In genomic region chr20:34954905-34955231, GRCh38 we compare ENCODE assay signal across 8 cellular contexts. TPM values are rescaled to one million over a fixed set of nuclear protein-coding genes. Genes with fewer than 3 reads are reported as not detected.
DNase-seq lines count a peak whose midpoint lies in the region; ATAC-seq, FAIRE-seq and TF ChIP-seq lines count a peak whose summit lies in the region.

No MANE protein-coding gene starts in this region.

- no peaks in the 10 kb centered on the region for H3K9me1 ChIP-seq in K562 (ENCODE audit: control insufficient read depth, insufficient read depth, low read length)

- CTCF ChIA-PET in K562 (lab: Yijun Ruan, JAX; ENCODE audit: low intra/inter-chr PET ratio) = interaction anchor here (1.9 kb wide), 1 partner anchor 81 kb away, joined by 5 read pairs; no protein-coding TSS in a partner anchor

- peaks cover 15% of the 10 kb centered on the region for H3K36me3 Mint-ChIP-seq in T-helper 2 cell treated with Interferon-gamma antibody and Interleukin-4, amounts not matched to agents 5 μg/mL and 100 μg/mL, for 36 hours (ENCODE audit: low read depth)

- no peaks in the 10 kb centered on the region for H3K9me3 Mint-ChIP-seq in T-helper 2 cell treated with Interferon-gamma antibody and Interleukin-4, amounts not matched to agents 5 μg/mL and 100 μg/mL, for 36 hours

- H3K27ac ChIP-seq in K562 (ENCODE audit: extremely low read depth, low read depth, low read length) (peak overlapping the region; percentile 89), kidney (ENCODE audit: low read depth in 2 of 2, low read length in 2 of 2) (peak overlapping the region; percentile 96 to 98), suprapubic skin (peak overlapping the region; percentile 77)

- peaks cover 31% of the 10 kb centered on the region for H3K36me3 ChIP-seq in K562 (ENCODE audit: control insufficient read depth, insufficient read depth, low read length)
- no peaks in the 10 kb centered on the region for H3K36me3 ChIP-seq in kidney (ENCODE audit: control insufficient read depth in 1 of 2, insufficient read depth in 2 of 2, low read length in 2 of 2)
- H3K36me3 ChIP-seq in suprapubic skin = peaks cover 7% of the 10 kb centered on the region

- peak overlapping the region; percentile 90 for H3K4me2 ChIP-seq in K562 (ENCODE audit: insufficient read depth, low read length)

- H3K4me1 Mint-ChIP-seq in T-helper 2 cell treated with Interferon-gamma antibody and Interleukin-4, amounts not matched to agents 5 μg/mL and 100 μg/mL, for 36 hours (ENCODE audit: low read depth) = peaks cover 14% of the 10 kb centered on the region

- no peaks in the 10 kb centered on the region for H4K20me1 ChIP-seq in K562 (replicated peaks; ENCODE audit: control insufficient read depth, insufficient read depth, low read length)

- peak overlapping the region; percentile 90 for H3K27ac Mint-ChIP-seq in T-helper 2 cell treated with Interferon-gamma antibody and Interleukin-4, amounts not matched to agents 5 μg/mL and 100 μg/mL, for 36 hours

- H3K4me3 ChIP-seq in NB4 (ENCODE audit: low read depth, low read length) = peak overlapping the region; percentile 88
- H3K4me3 ChIP-seq in K562 = peak overlapping the region; percentile 55
- peak overlapping the region; percentile 84 to 89 for H3K4me3 ChIP-seq in kidney (ENCODE audit: low read length in 2 of 2)
- peak overlapping the region; percentile 68 for H3K4me3 ChIP-seq in suprapubic skin

- H3K27me3 Mint-ChIP-seq in T-helper 2 cell treated with Interferon-gamma antibody and Interleukin-4, amounts not matched to agents 5 μg/mL and 100 μg/mL, for 36 hours (ENCODE audit: low read depth) = no peaks in the 10 kb centered on the region

- H3K4me1 ChIP-seq in K562 (replicated peaks in 1 of 2; ENCODE audit: control insufficient read depth in 2 of 2, insufficient read depth in 2 of 2, low read length in 2 of 2) (peaks cover 13 to 20% of the 10 kb centered on the region in 2 experiments; a peak in 4 of 5 replicates), kidney (ENCODE audit: control insufficient read depth in 1 of 2, insufficient read depth in 1 of 2, low read depth in 1 of 2, low read length in 2 of 2) (peaks cover 15 to 16% of the 10 kb centered on the region in 2 donors), suprapubic skin (peaks cover 21% of the 10 kb centered on the region)

- peak; percentile 60 for ATAC-seq in K562
- no peak for ATAC-seq in HG02798 (IDR thresholded peaks at IDR 0.05; ENCODE audit: poor library complexity, unreplicated experiment)

- in situ Hi-C loops in K562 (cut with MboI) = loop anchor here (5.0 kb wide), 1 partner anchor 83 kb away; the partner anchor contains the start of gene GGT7

- FAIRE-seq in K562 (lab: Jason Lieb, UNC) = no peak
- no peak for FAIRE-seq in kidney (lab: Jason Lieb, UNC)

- peak overlapping the region; percentile 98 for H2AFZ ChIP-seq in K562 (ENCODE audit: low read depth, low read length)

- POLR2A ChIA-PET in K562 (lab: Yijun Ruan, JAX) = interaction anchor here (0.5 to 2.8 kb wide), 7 partner anchors 8 to 787 kb away, joined by 3 to 12 read pairs (median 3); partner anchors contain the start of gene RBM39

- DNase-seq in T-helper 2 cell treated with Interferon-gamma antibody and Interleukin-4, amounts not matched to agents 5 μg/mL and 100 μg/mL, for 36 hours (ENCODE audit: low spot score) = no peak
- DNase-seq in T-helper 2 cell (no peak), NB4 (ENCODE audit: low read depth) (no peak), K562 (ENCODE audit: extremely low read depth in 1 of 4, low spot score in 3 of 4) (peak; percentile 46 to 76 (median 51)), kidney (no peak), suprapubic skin (ENCODE audit: low spot score in 2 of 2) (no peak), kidney tubule cell (ENCODE audit: low spot score) (no peak)

- no peaks in the 10 kb centered on the region for H3K9me3 ChIP-seq in K562 (replicated peaks; ENCODE audit: control insufficient read depth, insufficient read depth, low read depth, low read length)
- no peaks in the 10 kb centered on the region for H3K9me3 ChIP-seq in kidney (ENCODE audit: control insufficient read depth in 1 of 2, low read length in 2 of 2)
- H3K9me3 ChIP-seq in suprapubic skin = no peaks in the 10 kb centered on the region

- no peak for TF ChIP-seq POLR2A in NB4 (IDR thresholded peaks at IDR 0.05; ENCODE audit: extremely low read depth, insufficient read length)
- TF ChIP-seq POLR2A in K562 (conservative IDR thresholded peaks at IDR 0.05) = no peak
- no peak for TF ChIP-seq POLR2A in suprapubic skin (IDR thresholded peaks at IDR 0.05)

- intact Hi-C loops in K562 (cut with micrococcal nuclease) (loop anchor here (1.0 kb wide), 2 partner anchors 81 to 118 kb away; no protein-coding TSS in a partner anchor), kidney (cut with DNase I) (loop anchor here (5.0 kb wide), 1 partner anchor 83 kb away; the partner anchor contains the start of gene GGT7)

- H3K9ac ChIP-seq in K562 (ENCODE audit: insufficient read depth in 1 of 2, low read depth in 2 of 2, low read length in 2 of 2) = peak overlapping the region; percentile 86 to 98
- peak overlapping the region; percentile 95 to 97 for H3K9ac ChIP-seq in kidney (ENCODE audit: low read length in 2 of 2)

- WGBS in K562 (ENCODE audit: insufficient coverage, low coverage, missing lambda C conversion rate) = under 1% methylated on average over 13 of the region's 13 CpGs
- WGBS in suprapubic skin = 9% methylated on average over 13 of the region's 13 CpGs

- TF ChIP-seq EP300 in K562 (IDR thresholded peaks at IDR 0.05; ENCODE audit: low read length) (no peak), suprapubic skin (IDR thresholded peaks at IDR 0.05) (no peak)

- TF ChIP-seq RAD21 in K562 (CRISPR knock-in tag; conservative IDR thresholded peaks at IDR 0.05 in 1 of 2, IDR thresholded peaks at IDR 0.05 in 1 of 2) = 0 out of 4 replicates have a peak, but pooled peaks of 1 of the 2 experiments have one; percentile 10

- H3K79me2 ChIP-seq in K562 (ENCODE audit: control insufficient read depth, insufficient read depth, low read length) = peaks cover 25% of the 10 kb centered on the region

- BruUV-seq in K562 (replicated peaks; lab: Mats Ljungman, UMichigan) = no TSS peak

- H3K27me3 ChIP-seq in K562 (ENCODE audit: control insufficient read depth in 2 of 2, insufficient read depth in 2 of 2, low read length in 2 of 2) = no peaks in the 10 kb centered on the region
- H3K27me3 ChIP-seq in suprapubic skin = no peaks in the 10 kb centered on the region

- peak overlapping the region; percentile 95 for H3K4me3 Mint-ChIP-seq in T-helper 2 cell treated with Interferon-gamma antibody and Interleukin-4, amounts not matched to agents 5 μg/mL and 100 μg/mL, for 36 hours

- no peak for TF ChIP-seq CTCF in NB4 (IDR thresholded peaks at IDR 0.05; ENCODE audit: low read depth, low read length)
- TF ChIP-seq CTCF in K562 (IDR thresholded peaks at IDR 0.05 in 2 of 3, conservative IDR thresholded peaks at IDR 0.05 in 1 of 3; ENCODE audit: insufficient read depth in 2 of 3, low read depth in 1 of 3, low read length in 3 of 3) = no peak
- no peak for TF ChIP-seq CTCF in kidney (IDR thresholded peaks at IDR 0.05; ENCODE audit: borderline replicate concordance, extremely low read depth, insufficient read depth)
- TF ChIP-seq CTCF in suprapubic skin (IDR thresholded peaks at IDR 0.05) = no peak

TF ChIP-seq in K562, 482 proteins besides CTCF, POLR2A, EP300 and RAD21 (continues in another document):
- TF ChIP-seq MTA1 (IDR thresholded peaks at IDR 0.05; ENCODE audit: borderline replicate concordance) = no peak
- peak; percentile 36 for TF ChIP-seq ETV1 (tag; conservative IDR thresholded peaks at IDR 0.05; ENCODE audit: low read depth)

RNA-seq across cellular contexts. Expression of gene GSS, which starts 0.7 kb away (rescaled TPM):
- total RNA-seq in K562 (2011; cell fraction: chromatin; rRNA removed; ENCODE audit: low replicate concordance) = 117 and 229 TPM in 2 replicates
- total RNA-seq in K562 (2011; cell fraction: nucleolus; rRNA removed) = 129 and 153 TPM in 2 replicates
- 124 and 131 TPM in 2 replicates for total RNA-seq in K562 (2011; cell fraction: nucleoplasm; rRNA removed)
- total RNA-seq in K562 (2014; rRNA removed) (89.4 and 96.2 TPM in 2 replicates), K562 (2014; rRNA removed; fragmentation: Illumina TruSeq; extraction: Trizol) (67.1 and 71.3 TPM in 2 replicates), K562 (2015; rRNA removed; fragmentation: Illumina TruSeq; extraction: Trizol) (70.3 and 75.8 TPM in 2 replicates), K562 (2021) (85.7 and 93.2 TPM in 2 replicates), kidney (54.9 TPM), suprapubic skin (10 to 100 TPM; 56.5 to 86.7 (median 75.2) TPM)
- polyA plus RNA-seq in K562 (2011; rRNA removed) (165 and 169 TPM in 2 replicates), K562 (2014; fragmentation: Illumina TruSeq; extraction: Trizol) (102 and 107 TPM in 2 replicates), K562 (2014; fragmentation: Nextera tagmentation; extraction: Ambion mirVana) (10 to 100 TPM; 18.4 to 40.4 TPM), K562 (2014; rRNA removed) (114 and 130 TPM in 2 replicates), kidney (ENCODE audit: insufficient read depth, low read depth, low replicate concordance) (71.5 TPM)
- 144 and 148 TPM in 2 replicates for polyA plus RNA-seq in K562 (2011; cell fraction: cytosol; rRNA removed)
- polyA plus RNA-seq in K562 (2011; cell fraction: nucleus; rRNA removed) = 503 and 533 TPM in 2 replicates
- polyA plus RNA-seq in K562 (2012) = 78.3 and 89.2 TPM in 2 replicates
- polyA minus RNA-seq in K562 (2011; rRNA and poly(A)+ RNA removed) = 71.0 and 82.8 TPM in 2 replicates
- 36.4 and 44.4 TPM in 2 replicates for polyA minus RNA-seq in K562 (2011; cell fraction: cytosol; rRNA and poly(A)+ RNA removed)
- polyA minus RNA-seq in K562 (2011; cell fraction: nucleus; rRNA and poly(A)+ RNA removed) = 69.3 and 97.7 TPM in 2 replicates

RNA-seq across cellular contexts. Expression of gene MYH7B, which starts 0.8 kb away (rescaled TPM):
- total RNA-seq in K562 (2011; cell fraction: chromatin; rRNA removed; ENCODE audit: low replicate concordance) = 2.0 and 2.6 TPM in 2 replicates
- total RNA-seq in K562 (2011; cell fraction: nucleolus; rRNA removed) = 1.2 TPM in 2 replicates
- total RNA-seq in K562 (2011; cell fraction: nucleoplasm; rRNA removed) = 1.3 and 1.8 TPM in 2 replicates
- total RNA-seq in K562 (2014; rRNA removed) (0.14 TPM in 1 of 2 replicates, not detected in the other), K562 (2014; rRNA removed; fragmentation: Illumina TruSeq; extraction: Trizol) (not detected in 2 replicates), K562 (2015; rRNA removed; fragmentation: Illumina TruSeq; extraction: Trizol) (0.11 TPM in 1 of 2 replicates, not detected in the other), K562 (2021) (0.11 and 0.13 TPM in 2 replicates), kidney (0.76 TPM), suprapubic skin (under 1 TPM in 3 of 4 donors, not detected in 1; 0.18 to 0.97 (median 0.30) TPM)
- polyA plus RNA-seq in K562 (2011; rRNA removed) (0.22 and 0.37 TPM in 2 replicates), K562 (2014; fragmentation: Illumina TruSeq; extraction: Trizol) (0.06 and 0.07 TPM in 2 replicates), K562 (2014; fragmentation: Nextera tagmentation; extraction: Ambion mirVana) (not detected), K562 (2014; rRNA removed) (0.09 and 0.34 TPM in 2 replicates), kidney (ENCODE audit: insufficient read depth, low read depth, low replicate concordance) (3.7 TPM)
- 0.22 and 0.32 TPM in 2 replicates for polyA plus RNA-seq in K562 (2011; cell fraction: cytosol; rRNA removed)
- polyA plus RNA-seq in K562 (2011; cell fraction: nucleus; rRNA removed) = 0.80 and 1.3 TPM in 2 replicates
- 0.27 and 0.65 TPM in 2 replicates for polyA plus RNA-seq in K562 (2012)
- polyA minus RNA-seq in K562 (2011; rRNA and poly(A)+ RNA removed) = not detected in 2 replicates
- polyA minus RNA-seq in K562 (2011; cell fraction: cytosol; rRNA and poly(A)+ RNA removed) = not detected in 2 replicates
- 0.56 and 0.67 TPM in 2 replicates for polyA minus RNA-seq in K562 (2011; cell fraction: nucleus; rRNA and poly(A)+ RNA removed)

Comparison
In these comparisons a context has a peak if more than half of its experiments do, and no peak if none do; other contexts are left out.
1. DNase-seq: peak in K562 (4 of 4); none in T-helper 2 cell treated with Interferon-gamma antibody and Interleukin-4, amounts not matched to agents 5 μg/mL and 100 μg/mL, for 36 hours (single experiment), T-helper 2 cell (0 of 5), NB4 (single experiment), kidney (single experiment), suprapubic skin (0 of 2) and kidney tubule cell (single experiment).
2. Peak in every context shown above with its lines, with median percentiles within 50 percentile points of each other: H3K4me3 ChIP-seq and H3K27ac ChIP-seq.